Comparison of ENCODE assay signal across 8 cellular contexts in the genomic region with DNA sequence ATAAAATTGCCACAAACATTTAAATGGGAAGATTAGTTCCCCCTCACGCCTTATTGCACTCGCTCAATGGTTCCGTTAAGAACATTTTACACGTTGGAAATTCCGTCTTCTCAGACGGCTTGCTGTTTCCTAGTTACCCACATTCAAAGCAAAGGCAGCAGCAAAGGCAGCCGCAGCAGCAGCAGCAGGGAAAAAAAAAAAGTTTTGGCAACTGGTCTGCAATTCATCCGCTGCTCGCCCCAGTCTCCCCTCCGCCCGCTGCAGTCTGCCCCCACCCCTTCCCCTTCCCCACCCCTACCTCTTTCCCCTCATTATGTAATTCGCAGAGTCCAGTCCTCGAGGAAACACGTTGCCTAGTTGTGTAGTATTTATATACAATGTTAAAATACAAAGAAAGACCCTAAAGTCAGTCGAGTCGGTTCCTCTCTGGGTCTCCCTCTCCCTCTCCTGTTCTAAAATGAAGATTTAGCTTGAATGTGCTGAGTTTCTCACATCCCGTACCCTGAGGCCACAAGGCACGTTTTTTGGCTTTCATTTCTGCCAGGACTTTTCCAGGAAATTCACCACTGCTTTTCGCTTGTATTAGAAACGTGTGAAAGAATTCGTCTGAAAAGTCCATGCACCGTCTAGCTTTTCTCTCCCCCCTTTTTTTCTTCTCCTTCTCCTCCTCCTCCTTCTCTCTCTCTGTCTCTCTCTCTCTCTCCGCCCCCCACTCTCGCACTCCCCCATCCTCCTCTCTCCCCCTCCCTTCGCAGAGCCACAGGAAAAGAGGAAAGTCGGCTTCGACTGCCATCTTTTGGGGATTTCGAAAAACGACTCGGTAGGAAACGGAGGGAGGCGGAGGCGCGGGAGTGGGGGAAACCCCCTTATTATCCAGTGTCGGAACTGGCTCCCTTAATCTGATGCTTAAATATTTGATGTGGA.
DNase-seq lines count a peak whose midpoint lies in the region; ATAC-seq and TF ChIP-seq lines count a peak whose summit lies in the region.

No MANE protein-coding gene starts in this region.

- H3K14ac ChIP-seq in neuronal stem cell (ENCODE audit: low read length) = no peak overlapping the region

- H3K36me3 Mint-ChIP-seq in activated B cell treated with CpG ODN at 0.5 μM for 24 hours (ENCODE audit: low read depth) = no peaks in the 10 kb centered on the region
- H3K36me3 Mint-ChIP-seq in glutamatergic neuron (ENCODE audit: unreplicated experiment) = no peaks in the 10 kb centered on the region

- peaks cover 0 to 38% (median 23%) of the 10 kb centered on the region in 3 experiments for H3K27me3 ChIP-seq in neuronal stem cell (ENCODE audit: control insufficient read depth in 3 of 3, insufficient read depth in 3 of 3, low read depth in 1 of 3, low read length in 3 of 3)

- H3K4ac ChIP-seq in neuronal stem cell (ENCODE audit: low read length) = no peak overlapping the region

- H2BK120ac ChIP-seq in neuronal stem cell (ENCODE audit: low read depth, low read length) = no peak overlapping the region

- H3K4me1 Mint-ChIP-seq in activated B cell treated with CpG ODN at 0.5 μM for 24 hours = peaks cover 14% of the 10 kb centered on the region
- peaks cover 16% of the 10 kb centered on the region for H3K4me1 Mint-ChIP-seq in glutamatergic neuron (ENCODE audit: low read depth, unreplicated experiment)

- H3K23ac ChIP-seq in neuronal stem cell (ENCODE audit: low read depth, low read length, poor library complexity) = no peak overlapping the region

- WGBS in neuronal stem cell (ENCODE audit: extremely low coverage in 2 of 2, insufficient read length in 2 of 2, insufficient replicate concordance in 1 of 2), 2 donors = no CpG with 5 or more reads among the region's 35 CpGs

- intact Hi-C loops in activated B cell treated with CpG ODN at 0.5 μM for 24 hours (cut with micrococcal nuclease) = no loop called here

- H2BK5ac ChIP-seq in neuronal stem cell (ENCODE audit: low read length) = no peak overlapping the region

- H3K9me3 Mint-ChIP-seq in activated B cell treated with CpG ODN at 0.5 μM for 24 hours (no peaks in the 10 kb centered on the region), glutamatergic neuron (ENCODE audit: unreplicated experiment) (peaks cover 11% of the 10 kb centered on the region)

- H3K27ac ChIP-seq in neuronal stem cell (replicated peaks; ENCODE audit: low read length) = peak overlapping the region; percentile 88

- POLR2A ChIA-PET in activated B cell treated with CpG ODN at 0.5 μM for 24 hours (lab: Charles Lee) = no interaction called here

- no peak overlapping the region for H3K18ac ChIP-seq in neuronal stem cell (ENCODE audit: low read length)

- CTCF ChIA-PET in activated B cell treated with CpG ODN at 0.5 μM for 24 hours (lab: Charles Lee) = no interaction called here

- peak overlapping the region; percentile 91 for H2AFZ ChIP-seq in neuronal stem cell (ENCODE audit: low read length)

- no peak overlapping the region for H4K8ac ChIP-seq in neuronal stem cell (ENCODE audit: low read depth, low read length)

- no peaks in the 10 kb centered on the region for H3K9me3 ChIP-seq in neuronal stem cell (replicated peaks in 1 of 2; ENCODE audit: control insufficient read depth in 2 of 2, insufficient read depth in 1 of 2, low read depth in 1 of 2, low read length in 2 of 2)

- peak; percentile 56 to 69 for DNase-seq in NCI-H187 (lab: John Stamatoyannopoulos, UW)
- no peak for DNase-seq in activated B cell treated with CpG ODN at 0.5 μM for 24 hours
- DNase-seq in glutamatergic neuron = peak; percentile 66
- peak; percentile 87 for DNase-seq in neuronal stem cell (ENCODE audit: low spot score)
- no peak for DNase-seq in NK-92 treated with Interleukin-12 subunit alpha and Interleukin-12 subunit beta, amount 100 ng/mL, for 24 hours (lab: John Stamatoyannopoulos, UW)

- peaks cover 0 to 23% of the 10 kb centered on the region in 2 donors for H3K36me3 ChIP-seq in neuronal stem cell (replicated peaks in 1 of 2; ENCODE audit: control insufficient read depth in 2 of 2, insufficient read depth in 2 of 2, low read length in 2 of 2)

- H4K91ac ChIP-seq in neuronal stem cell (ENCODE audit: low read depth, low read length, poor library complexity) = no peak overlapping the region

- TF ChIP-seq CTCF in activated B cell treated with CpG ODN at 0.5 μM for 24 hours (IDR thresholded peaks at IDR 0.05) (no peak), glutamatergic neuron (IDR thresholded peaks at IDR 0.05; ENCODE audit: partially characterized antibody, unreplicated experiment) (no peak)

- H3K4me3 ChIP-seq in GM08714 (ENCODE audit: low read length) (peak overlapping the region; percentile 25; the same call in 1 of the 2 replicates), neuronal stem cell (ENCODE audit: low read length in 2 of 2) (peak overlapping the region; percentile 9 to 43)

- no peak overlapping the region for H2BK12ac ChIP-seq in neuronal stem cell (ENCODE audit: low read length)

- H3K79me1 ChIP-seq in neuronal stem cell (ENCODE audit: low read depth, low read length) = no peaks in the 10 kb centered on the region

- H3K9ac ChIP-seq in neuronal stem cell (ENCODE audit: low read depth, low read length, poor library complexity) = no peak overlapping the region

- H3K4me3 Mint-ChIP-seq in activated B cell treated with CpG ODN at 0.5 μM for 24 hours (peak overlapping the region; percentile 37), glutamatergic neuron (ENCODE audit: unreplicated experiment) (peak overlapping the region; percentile 81)

- H3K4me2 ChIP-seq in neuronal stem cell (ENCODE audit: insufficient read depth, low read length, poor library complexity, severe bottlenecking) = peak overlapping the region; percentile 83

- ATAC-seq in activated B cell treated with CpG ODN at 0.5 μM for 24 hours (ENCODE audit: low read depth) (no peak), HG03520 (IDR thresholded peaks at IDR 0.05; ENCODE audit: unreplicated experiment) (no peak), GM18502 (IDR thresholded peaks at IDR 0.05; ENCODE audit: poor library complexity, unreplicated experiment) (no peak)

- no peak overlapping the region for H2BK15ac ChIP-seq in neuronal stem cell (ENCODE audit: low read length)

- H3K27me3 Mint-ChIP-seq in activated B cell treated with CpG ODN at 0.5 μM for 24 hours (peaks cover 59% of the 10 kb centered on the region), glutamatergic neuron (ENCODE audit: unreplicated experiment) (peaks cover 25% of the 10 kb centered on the region)

- H3K27ac Mint-ChIP-seq in activated B cell treated with CpG ODN at 0.5 μM for 24 hours (no peak overlapping the region), glutamatergic neuron (ENCODE audit: unreplicated experiment) (no peak overlapping the region)

- H2AK5ac ChIP-seq in neuronal stem cell (ENCODE audit: low read depth, low read length) = no peak overlapping the region

- peaks cover 19 to 39% of the 10 kb centered on the region in 2 donors for H3K4me1 ChIP-seq in neuronal stem cell (ENCODE audit: control insufficient read depth in 2 of 2, insufficient read depth in 1 of 2, low read depth in 1 of 2, low read length in 2 of 2)

Comparison
In these comparisons a context has a peak if more than half of its experiments do, and no peak if none do; other contexts are left out.
1. DNase-seq: peak in NCI-H187 (2 of 2), glutamatergic neuron (single experiment) and neuronal stem cell (single experiment); none in activated B cell treated with CpG ODN at 0.5 μM for 24 hours (single experiment) and NK-92 treated with Interleukin-12 subunit alpha and Interleukin-12 subunit beta, amount 100 ng/mL, for 24 hours (single experiment).